8 cellular contexts compared by ENCODE assay signal in the genomic region with DNA sequence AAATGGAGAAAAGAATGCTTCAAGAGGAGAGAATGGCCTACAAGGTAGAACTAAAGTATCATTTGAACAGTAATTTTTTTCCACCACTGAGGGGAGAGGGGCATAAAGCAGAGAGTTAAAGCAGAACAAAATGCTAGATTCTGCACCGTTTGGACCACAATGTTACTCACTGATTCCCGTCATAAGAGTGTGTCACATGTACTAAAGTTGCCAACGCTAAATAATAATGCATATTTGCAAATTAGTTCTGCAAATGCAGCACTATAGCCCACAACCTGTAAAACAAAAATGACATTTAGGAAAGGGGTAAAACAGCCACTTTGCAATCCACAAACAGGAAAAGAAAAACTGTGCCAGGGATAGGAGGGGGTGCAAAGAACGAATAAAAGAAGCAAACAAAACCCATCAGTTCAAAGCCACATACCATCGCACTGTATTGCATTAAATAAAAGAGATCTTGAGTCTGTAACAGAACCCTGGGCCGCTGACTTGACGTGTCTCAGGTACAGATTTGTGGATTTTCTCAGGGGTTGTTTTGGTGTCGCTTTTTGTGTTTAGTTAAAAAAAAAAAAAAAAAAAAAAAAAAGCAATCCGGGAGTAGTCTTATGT. TPM values are rescaled to one million over a fixed set of nuclear protein-coding genes. Genes with fewer than 3 reads are reported as not detected.
A peak's percentile ranks its signal among the peaks of the same experiment; 100 is the strongest.
DNase-seq lines count a peak whose midpoint lies in the region; ATAC-seq and TF ChIP-seq lines count a peak whose summit lies in the region.

No MANE protein-coding gene starts in this region.

- intact Hi-C loops in CD14-positive monocyte (cut with micrococcal nuclease) = no loop called here

- H3K4me3 ChIP-seq in MM.1S (ENCODE audit: low read length) (peak overlapping the region; percentile 64; the same call in 1 of the 2 replicates), cardiac fibroblast (replicated peaks in 1 of 2; ENCODE audit: low read depth in 2 of 2, low read length in 2 of 2) (peak overlapping the region; percentile 59 to 61)

- H3K4me2 ChIP-seq in MM.1S (ENCODE audit: low read depth, low read length) = peak overlapping the region; percentile 73; the same call in 1 of the 2 replicates

- H3K9me3 ChIP-seq in MM.1S (replicated peaks; ENCODE audit: insufficient read depth, low read length) = no peaks in the 10 kb centered on the region

- no peaks in the 10 kb centered on the region for H4K20me1 ChIP-seq in MM.1S (ENCODE audit: insufficient read depth, low read length)

- H3K27ac ChIP-seq in MM.1S (ENCODE audit: low read length) = no peak overlapping the region

- peaks cover 8% of the 10 kb centered on the region; the same call in 1 of the 2 replicates for H3F3A ChIP-seq in MM.1S (ENCODE audit: insufficient read depth, low read length)

- DNase-seq in CD14-positive monocyte (ENCODE audit: low spot score) (no peak), MM.1S (no peak), cardiac fibroblast (ENCODE audit: low read depth in 2 of 2) (peak; percentile 48 to 72), naive B cell (no peak)
- no peak for DNase-seq in activated effector memory CD4-positive, alpha-beta T cell treated with anti-CD3 and anti-CD28 coated beads, Interleukin-2, amount 50 U/mL, for 16 hours
- DNase-seq in stimulated activated CD4-positive, alpha-beta T cell treated with anti-CD3 and anti-CD28 coated beads, Interleukin-1b, Interleukin-23, amount 100 ng/mL, for 48 hours = no peak

- peaks cover 12% of the 10 kb centered on the region for H3K4me1 Mint-ChIP-seq in CD14-positive monocyte
- peaks cover 11 to 22% (median 15%) of the 10 kb centered on the region in 3 donors for H3K4me1 Mint-ChIP-seq in naive B cell

- no peak overlapping the region for H3K27ac Mint-ChIP-seq in CD14-positive monocyte
- no peak overlapping the region for H3K27ac Mint-ChIP-seq in naive B cell

- H3K4me1 ChIP-seq in MM.1S (ENCODE audit: low read length) = peaks cover 3% of the 10 kb centered on the region

- no peaks in the 10 kb centered on the region for H3K79me2 ChIP-seq in MM.1S (ENCODE audit: low read length)

- ATAC-seq in naive B cell (ENCODE audit: low read depth in 2 of 2) = no peak
- ATAC-seq in HG02759 (IDR thresholded peaks at IDR 0.05; ENCODE audit: unreplicated experiment) = no peak
- no peak for ATAC-seq in GM18861 (IDR thresholded peaks at IDR 0.05; ENCODE audit: unreplicated experiment)

- H3K9me3 Mint-ChIP-seq in CD14-positive monocyte (peaks cover 9 to 35% (median 20%) of the 10 kb centered on the region in 7 donors), naive B cell (peaks cover 3 to 18% (median 4%) of the 10 kb centered on the region in 7 donors)

- H3K27me3 ChIP-seq in MM.1S (replicated peaks; ENCODE audit: insufficient read depth, low read length) = peaks cover 27% of the 10 kb centered on the region

- no peaks in the 10 kb centered on the region for H3K36me3 ChIP-seq in MM.1S (replicated peaks; ENCODE audit: insufficient read depth, low read length)

- no peak overlapping the region for H2AFZ ChIP-seq in MM.1S (ENCODE audit: low read length)

- H3K9me2 ChIP-seq in MM.1S (replicated peaks; ENCODE audit: insufficient read depth, low read length) = no peaks in the 10 kb centered on the region

- H3K27me3 Mint-ChIP-seq in CD14-positive monocyte (ENCODE audit: low read depth in 3 of 3) (peaks cover 68 to 81% (median 73%) of the 10 kb centered on the region in 3 donors), naive B cell (peaks cover 31 to 47% (median 39%) of the 10 kb centered on the region in 3 donors)

- H3K4me3 Mint-ChIP-seq in CD14-positive monocyte = peak overlapping the region; percentile 84 to 96
- H3K4me3 Mint-ChIP-seq in naive B cell = peak overlapping the region; percentile 84 to 94 (median 87)

- no peak for TF ChIP-seq CTCF in CD14-positive monocyte (IDR thresholded peaks at IDR 0.05)
- no peak for TF ChIP-seq CTCF in MM.1S (IDR thresholded peaks at IDR 0.05; ENCODE audit: low read length)
- no peak for TF ChIP-seq CTCF in cardiac fibroblast (IDR thresholded peaks at IDR 0.05; ENCODE audit: low read depth, low read length)

- no peak overlapping the region for H3K9ac ChIP-seq in MM.1S (ENCODE audit: low read length)

- H3K36me3 Mint-ChIP-seq in CD14-positive monocyte (peaks cover 4 to 6% of the 10 kb centered on the region in 2 donors), naive B cell (peaks cover 0 to 8% of the 10 kb centered on the region in 2 donors)

RNA-seq across cellular contexts. Expression of gene NFIB, which starts 7.7 kb away (rescaled TPM):
- polyA plus RNA-seq in CD14-positive monocyte = not detected
- under 1 TPM in 3 of 6 donors, not detected in 3; 0.31 to 0.69 (median 0.41) TPM for polyA plus RNA-seq in naive B cell (ENCODE audit: low read depth in 6 of 6)

Comparison
In these comparisons a context has a peak if more than half of its experiments do, and no peak if none do; other contexts are left out.
1. DNase-seq: peak in cardiac fibroblast (2 of 2); none in CD14-positive monocyte (single experiment), MM.1S (single experiment), naive B cell (single experiment), activated effector memory CD4-positive, alpha-beta T cell treated with anti-CD3 and anti-CD28 coated beads, Interleukin-2, amount 50 U/mL, for 16 hours (single experiment) and stimulated activated CD4-positive, alpha-beta T cell treated with anti-CD3 and anti-CD28 coated beads, Interleukin-1b, Interleukin-23, amount 100 ng/mL, for 48 hours (single experiment).